Comparison of ENCODE assay signal across 27 cellular contexts in genomic region chr5:135997936-135998335, GRCh38. TPM values are rescaled to one million over a fixed set of nuclear protein-coding genes. Genes with fewer than 3 reads are reported as not detected.
"Had no signal": no experiment of that assay in that cellular context is flagged by ENCODE, and none has a peak within 500 bp of the region (broad histone marks: within the 10 kb centered on the region; RNA-seq: fewer than 3 reads in every experiment).

No MANE protein-coding gene starts in this region.

- H3K36me3 ChIP-seq: cardiac muscle cell, heart right ventricle, left lung, thyroid gland had no signal

- ATAC-seq: activated naive CD8-positive, alpha-beta T cell treated with anti-CD3 and anti-CD28 coated beads, Interleukin-2, amount 50 U/mL, for 24 hours; activated T-cell treated with anti-CD3 and anti-CD28 coated beads, Interleukin-2, amount 50 U/mL, for 72 hours; body of pancreas; heart right ventricle; left lung; natural killer cell treated with Interleukin-12 subunit alpha and Interleukin-12 subunit beta and Interleukin-15 and Interleukin-18, amount 100 ng/mL, for 72 hours; right cardiac atrium had no signal

- DNase-seq: activated CD4-positive, alpha-beta T cell treated with anti-CD3 and anti-CD28 coated beads for 4 hours; activated CD4-positive, alpha-beta T cell treated with anti-CD3 and anti-CD28 coated beads, Interleukin-2, amount 50 U/mL, for 48 hours; activated gamma-delta T cell; activated naive CD4-positive, alpha-beta T cell treated with anti-CD3 and anti-CD28 coated beads, Interleukin-2, amount 50 U/mL, for 16 hours; activated naive CD8-positive, alpha-beta T cell treated with anti-CD3 and anti-CD28 coated beads, Interleukin-2, amount 50 U/mL, for 24 hours; activated T-cell treated with anti-CD3 and anti-CD28 coated beads, Interleukin-2, amount 50 U/mL, for 72 hours; body of pancreas; cortex of kidney; foreskin fibroblast; heart right ventricle; kidney glomerular epithelial cell; left lung; right cardiac atrium; stimulated activated CD4-positive, alpha-beta T cell treated with anti-CD3 and anti-CD28 coated beads, Interleukin-1b, Interleukin-23, amount 100 ng/mL, for 48 hours; substantia nigra; T-helper 1 cell; thyroid gland had no signal

- H3K9me3 Mint-ChIP-seq: activated naive CD8-positive, alpha-beta T cell treated with anti-CD3 and anti-CD28 coated beads, Interleukin-2, amount 50 U/mL, for 24 hours; activated T-cell treated with anti-CD3 and anti-CD28 coated beads, Interleukin-2, amount 50 U/mL, for 72 hours; natural killer cell treated with Interleukin-12 subunit alpha and Interleukin-12 subunit beta and Interleukin-15 and Interleukin-18, amount 100 ng/mL, for 72 hours; stimulated activated naive CD8-positive, alpha-beta T cell treated with anti-CD3 and anti-CD28 coated beads, Interleukin-15, Interleukin-2, amounts not matched to agents 100 ng/mL and 50 ng/mL, for 24 hours had no signal

- H3K36me3 Mint-ChIP-seq: natural killer cell treated with Interleukin-12 subunit alpha and Interleukin-12 subunit beta and Interleukin-15 and Interleukin-18, amount 100 ng/mL, for 72 hours had no signal

- H3K27ac ChIP-seq: body of pancreas, cardiac muscle cell, parathyroid adenoma, thyroid gland had no signal

- H3K9me3 ChIP-seq: body of pancreas, heart right ventricle, left lung, thyroid gland had no signal

- H3K27me3 ChIP-seq: body of pancreas, heart right ventricle, thyroid gland had no signal

- H3K4me3 ChIP-seq: body of pancreas, cardiac muscle cell, heart right ventricle, left lung, thyroid gland had no signal

- H3K4me1 ChIP-seq: body of pancreas, parathyroid adenoma, thyroid gland had no signal

- H3K79me2 ChIP-seq: parathyroid adenoma had no signal

- H3K4me1 Mint-ChIP-seq: activated naive CD8-positive, alpha-beta T cell treated with anti-CD3 and anti-CD28 coated beads, Interleukin-2, amount 50 U/mL, for 24 hours had no signal

- H3K27ac Mint-ChIP-seq: activated naive CD8-positive, alpha-beta T cell treated with anti-CD3 and anti-CD28 coated beads, Interleukin-2, amount 50 U/mL, for 24 hours; activated T-cell treated with anti-CD3 and anti-CD28 coated beads, Interleukin-2, amount 50 U/mL, for 72 hours; natural killer cell treated with Interleukin-12 subunit alpha and Interleukin-12 subunit beta and Interleukin-15 and Interleukin-18, amount 100 ng/mL, for 72 hours; stimulated activated naive CD8-positive, alpha-beta T cell treated with anti-CD3 and anti-CD28 coated beads, Interleukin-15, Interleukin-2, amounts not matched to agents 100 ng/mL and 50 ng/mL, for 24 hours had no signal

- H3K4me3 Mint-ChIP-seq: activated naive CD8-positive, alpha-beta T cell treated with anti-CD3 and anti-CD28 coated beads, Interleukin-2, amount 50 U/mL, for 24 hours; activated T-cell treated with anti-CD3 and anti-CD28 coated beads, Interleukin-2, amount 50 U/mL, for 72 hours; natural killer cell treated with Interleukin-12 subunit alpha and Interleukin-12 subunit beta and Interleukin-15 and Interleukin-18, amount 100 ng/mL, for 72 hours; stimulated activated naive CD8-positive, alpha-beta T cell treated with anti-CD3 and anti-CD28 coated beads, Interleukin-15, Interleukin-2, amounts not matched to agents 100 ng/mL and 50 ng/mL, for 24 hours had no signal

- H2AFZ ChIP-seq: parathyroid adenoma had no signal

RNA-seq across cellular contexts. Expression of gene TGFBI, which starts 30.9 kb away (rescaled TPM):
- total RNA-seq: activated T-cell treated with anti-CD3 and anti-CD28 coated beads, Interleukin-2, amount 50 U/mL, for 72 hours; natural killer cell treated with Interleukin-12 subunit alpha and Interleukin-12 subunit beta and Interleukin-15 and Interleukin-18, amount 100 ng/mL, for 72 hours had no signal

RNA-seq across cellular contexts. Expression of gene LECT2, which starts 43.2 kb away (rescaled TPM):
- total RNA-seq: activated T-cell treated with anti-CD3 and anti-CD28 coated beads, Interleukin-2, amount 50 U/mL, for 72 hours; body of pancreas; cardiac muscle cell; cerebellum; epithelial cell of proximal tubule; fibroblast of lung; heart right ventricle; left lung; lung microvascular endothelial cell; natural killer cell treated with Interleukin-12 subunit alpha and Interleukin-12 subunit beta and Interleukin-15 and Interleukin-18, amount 100 ng/mL, for 72 hours; pulmonary artery endothelial cell; right cardiac atrium; thyroid gland; ureter had no signal
- polyA plus RNA-seq: cardiac muscle cell, fibroblast of lung, heart right ventricle, right cardiac atrium had no signal
